ENCODE assay signal across 9 cellular contexts in genomic region chr1:243525085-243525487, GRCh38.
DNase-seq lines count a peak whose midpoint lies in the region; ATAC-seq, FAIRE-seq and TF ChIP-seq lines count a peak whose summit lies in the region.
"Had no signal": no experiment of that assay in that cellular context is flagged by ENCODE, and none has a peak within 500 bp of the region (broad histone marks: within the 10 kb centered on the region; RNA-seq: fewer than 3 reads in every experiment).

No MANE protein-coding gene starts in this region.

- H3K36me3 ChIP-seq in HEK293 (ENCODE audit: control insufficient read depth in 2 of 2, insufficient read depth in 1 of 2, low read length in 2 of 2) (no peaks in the 10 kb centered on the region), astrocyte (ENCODE audit: insufficient read depth, low read length) (no peaks in the 10 kb centered on the region), thyroid gland (no peaks in the 10 kb centered on the region)

- H3K4me3 ChIP-seq in HEK293 (ENCODE audit: low read depth, low read length), result no peak overlapping the region
- peak overlapping the region; percentile 3 for H3K4me3 ChIP-seq in astrocyte (ENCODE audit: insufficient read depth, low read depth, low read length)
- H3K4me3 ChIP-seq in thyroid gland (replicated peaks in 1 of 3), result no peak overlapping the region

- TF ChIP-seq POLR2A in thyroid gland (IDR thresholded peaks at IDR 0.05), result peak in 1 of 2 donors; percentile 27

- H3K4me3 Mint-ChIP-seq in astrocyte (ENCODE audit: unreplicated experiment) (no peak overlapping the region), T-helper 17 cell (no peak overlapping the region)
- H3K4me3 Mint-ChIP-seq: dendritic cell treated with granulocyte-macrophage colony-stimulating factor and Interleukin-4, amounts not matched to agents 40 ng/mL and 50 ng/mL, for 4 days; T-helper 1 cell treated with Interleukin-12 subunit alpha and Interleukin-12 subunit beta and Interleukin-4 antibody, amounts not matched to agents 30 μg/mL and 1 μg/mL, for 36 hours had no signal

- FAIRE-seq in astrocyte (lab: Jason Lieb, UNC), result peak; percentile 74

- TF ChIP-seq CTCF in HEK293 (tag by site-specific recombination; IDR thresholded peaks at IDR 0.05) (no peak), astrocyte (IDR thresholded peaks at IDR 0.05; ENCODE audit: insufficient read depth, low read depth, low read length) (no peak), thyroid gland (IDR thresholded peaks at IDR 0.05) (no peak)

- H3K36me3 Mint-ChIP-seq in astrocyte (ENCODE audit: low read depth, unreplicated experiment) (peaks cover 5% of the 10 kb centered on the region), T-helper 17 cell (ENCODE audit: low read depth) (peaks cover 3% of the 10 kb centered on the region)

- DNase-seq in astrocyte (ENCODE audit: low read depth), result peak; percentile 89
- DNase-seq in glomerular visceral epithelial cell (ENCODE audit: extremely low spot score), result peak; percentile 59
- peak; percentile 49 to 54 for DNase-seq in thyroid gland
- no peak for DNase-seq in T-helper 17 cell
- DNase-seq in SKM-1 treated with dmso at 0.1 percent for 144 hours (lab: John Stamatoyannopoulos, UW; ENCODE audit: unreplicated experiment), result no peak

- POLR2A ChIA-PET in HEK293 (lab: Yijun Ruan, JAX), result no interaction called here

- H3K9me3 Mint-ChIP-seq in astrocyte (ENCODE audit: unreplicated experiment), result peaks cover 1% of the 10 kb centered on the region

- CTCF ChIA-PET in HEK293 (lab: Yijun Ruan, JAX), result no interaction called here

- no peaks in the 10 kb centered on the region for H3K27me3 Mint-ChIP-seq in astrocyte (ENCODE audit: low read depth, unreplicated experiment)
- no peaks in the 10 kb centered on the region for H3K27me3 Mint-ChIP-seq in T-helper 17 cell
- H3K27me3 Mint-ChIP-seq: dendritic cell treated with granulocyte-macrophage colony-stimulating factor and Interleukin-4, amounts not matched to agents 40 ng/mL and 50 ng/mL, for 4 days had no signal

- H3K4me1 ChIP-seq in HEK293 (ENCODE audit: control insufficient read depth, insufficient read depth, low read length), result 0 out of 2 replicates have a peak, but pooled peaks cover 3% of the 10 kb centered on the region
- H3K4me1 ChIP-seq in astrocyte (ENCODE audit: insufficient read depth, low read length), result peaks cover 13% of the 10 kb centered on the region
- peaks cover 7 to 18% of the 10 kb centered on the region in 2 donors for H3K4me1 ChIP-seq in thyroid gland

- no peak for ATAC-seq in T-helper 17 cell
- ATAC-seq in HG03439 (IDR thresholded peaks at IDR 0.05; ENCODE audit: unreplicated experiment), result no peak

- H2AFZ ChIP-seq in astrocyte (ENCODE audit: low read depth, low read length), result no peak overlapping the region

- H3K4me2 ChIP-seq in astrocyte (ENCODE audit: low read length), result peak overlapping the region; percentile 69

- no peaks in the 10 kb centered on the region for H4K20me1 ChIP-seq in astrocyte (ENCODE audit: insufficient read depth, low read length)

- no peaks in the 10 kb centered on the region for H3K79me2 ChIP-seq in astrocyte (ENCODE audit: insufficient read depth, low read length)

- H3K9ac ChIP-seq in astrocyte (ENCODE audit: low read length), result peak overlapping the region; percentile 73

- H3K9me3 ChIP-seq in HEK293 (ENCODE audit: control insufficient read depth, insufficient read depth, low read depth, low read length) (no peaks in the 10 kb centered on the region), astrocyte (ENCODE audit: insufficient read depth, low read depth, low read length) (no peaks in the 10 kb centered on the region), thyroid gland (no peaks in the 10 kb centered on the region), T-helper 17 cell (ENCODE audit: control insufficient read depth, low read length, poor library complexity, severe bottlenecking) (no peaks in the 10 kb centered on the region)

- H3K27ac Mint-ChIP-seq in astrocyte (ENCODE audit: unreplicated experiment), result peak overlapping the region; percentile 70
- no peak overlapping the region for H3K27ac Mint-ChIP-seq in T-helper 17 cell
- H3K27ac Mint-ChIP-seq: dendritic cell treated with granulocyte-macrophage colony-stimulating factor and Interleukin-4, amounts not matched to agents 40 ng/mL and 50 ng/mL, for 4 days had no signal

- intact Hi-C loops in thyroid gland (cut with DNase I), result no loop called here

- WGBS in thyroid gland, 2 donors, result 31 to 32% methylated on average over 2 of the region's 2 CpGs

- no peaks in the 10 kb centered on the region for H3K27me3 ChIP-seq in astrocyte (ENCODE audit: insufficient read depth, low read length)
- no peaks in the 10 kb centered on the region for H3K27me3 ChIP-seq in thyroid gland

- H3K4me1 Mint-ChIP-seq in astrocyte (ENCODE audit: low read depth, unreplicated experiment), result peaks cover 21% of the 10 kb centered on the region
- H3K4me1 Mint-ChIP-seq in T-helper 17 cell, result peaks cover 10% of the 10 kb centered on the region

- no peak overlapping the region for H3K27ac ChIP-seq in HEK293 (ENCODE audit: extremely low read depth, low read depth, low read length)
- H3K27ac ChIP-seq in astrocyte (ENCODE audit: low read depth, low read length), result peak overlapping the region; percentile 88
- H3K27ac ChIP-seq in thyroid gland, result peak overlapping the region; percentile 53 to 74 (median 72)

TF ChIP-seq in HEK293, 187 proteins besides CTCF, POLR2A, EP300 and RAD21:
- TF ChIP-seq TCF7L2 (IDR thresholded peaks at IDR 0.05; ENCODE audit: borderline replicate concordance, low read depth, low read length), result 0 out of 2 replicates have a peak, but pooled peaks have one; percentile 38
- TF ChIP-seq ZNF501 (tag by site-specific recombination; IDR thresholded peaks at IDR 0.05), result no peak
- peak; percentile 48; the same call in 1 of the 2 replicates for TF ChIP-seq ZNF362 (tag by site-specific recombination; IDR thresholded peaks at IDR 0.05)
- no peak for TF ChIP-seq ZNF544 (tag by site-specific recombination; IDR thresholded peaks at IDR 0.05)
- TF ChIP-seq ZNF629 (tag by site-specific recombination; IDR thresholded peaks at IDR 0.05), result peak; percentile 52
- no peak for TF ChIP-seq OVOL3 (tag by site-specific recombination; IDR thresholded peaks at IDR 0.05)
- TF ChIP-seq ZNF280D (tag by site-specific recombination; IDR thresholded peaks at IDR 0.05), result no peak
- TF ChIP-seq PRDM6 (tag by site-specific recombination; IDR thresholded peaks at IDR 0.05), result peak; percentile 65
- no peak for TF ChIP-seq YY1 (tag by site-specific recombination; IDR thresholded peaks at IDR 0.05)
- peak; percentile 98 for TF ChIP-seq SP7 (tag by site-specific recombination; IDR thresholded peaks at IDR 0.05)

Comparison
In these comparisons a context has a peak if more than half of its experiments do, and no peak if none do; other contexts are left out.
1. DNase-seq: peak in astrocyte (single experiment), glomerular visceral epithelial cell (single experiment) and thyroid gland (2 of 2); none in T-helper 17 cell (0 of 3) and SKM-1 treated with dmso at 0.1 percent for 144 hours (single experiment).